ENCODE assay signal across 8 cellular contexts in the genomic region with DNA sequence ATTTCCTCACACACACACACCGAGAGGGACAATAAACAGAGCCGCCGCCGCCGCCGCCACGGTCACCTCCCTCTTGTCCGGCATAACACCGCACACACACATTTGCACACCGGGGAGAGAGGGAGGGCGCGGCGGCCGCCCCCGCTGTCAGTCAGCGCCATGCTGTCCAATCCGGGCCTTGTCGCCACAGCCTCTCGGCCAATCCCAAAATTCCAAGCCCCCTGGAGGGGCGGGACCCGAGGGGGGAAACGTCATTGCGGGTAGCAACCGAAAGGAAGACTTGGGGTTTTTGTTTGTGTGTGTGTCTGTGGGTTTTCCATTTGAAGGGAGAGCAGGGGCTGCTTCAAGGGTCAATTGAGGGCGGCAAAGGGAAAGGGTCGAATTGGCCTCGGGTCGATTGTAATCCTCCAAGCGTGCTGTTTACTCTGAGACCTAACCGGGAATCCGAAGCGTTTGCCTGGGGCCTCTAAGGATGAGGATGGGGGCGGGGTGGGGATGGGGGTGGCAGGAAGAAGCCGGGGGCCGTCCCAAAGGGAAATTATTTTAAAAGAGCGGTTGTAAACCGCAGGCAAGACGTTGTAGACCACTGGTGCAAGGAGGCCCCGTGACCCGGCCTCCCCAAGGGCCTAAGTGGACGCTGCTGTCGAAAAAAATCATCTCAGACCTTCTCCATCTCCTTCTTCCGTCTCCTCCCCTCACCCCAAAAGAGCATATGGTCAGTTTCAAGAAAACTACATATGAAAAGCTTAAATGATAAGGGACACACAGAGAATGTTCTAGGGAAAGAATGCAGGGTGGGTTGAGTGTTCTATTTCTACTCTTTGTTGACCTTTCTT. TPM values are rescaled to one million over a fixed set of nuclear protein-coding genes. Genes with fewer than 3 reads are reported as not detected.
DNase-seq lines count a peak whose midpoint lies in the region; TF ChIP-seq lines count a peak whose summit lies in the region.

A gene with protein sequence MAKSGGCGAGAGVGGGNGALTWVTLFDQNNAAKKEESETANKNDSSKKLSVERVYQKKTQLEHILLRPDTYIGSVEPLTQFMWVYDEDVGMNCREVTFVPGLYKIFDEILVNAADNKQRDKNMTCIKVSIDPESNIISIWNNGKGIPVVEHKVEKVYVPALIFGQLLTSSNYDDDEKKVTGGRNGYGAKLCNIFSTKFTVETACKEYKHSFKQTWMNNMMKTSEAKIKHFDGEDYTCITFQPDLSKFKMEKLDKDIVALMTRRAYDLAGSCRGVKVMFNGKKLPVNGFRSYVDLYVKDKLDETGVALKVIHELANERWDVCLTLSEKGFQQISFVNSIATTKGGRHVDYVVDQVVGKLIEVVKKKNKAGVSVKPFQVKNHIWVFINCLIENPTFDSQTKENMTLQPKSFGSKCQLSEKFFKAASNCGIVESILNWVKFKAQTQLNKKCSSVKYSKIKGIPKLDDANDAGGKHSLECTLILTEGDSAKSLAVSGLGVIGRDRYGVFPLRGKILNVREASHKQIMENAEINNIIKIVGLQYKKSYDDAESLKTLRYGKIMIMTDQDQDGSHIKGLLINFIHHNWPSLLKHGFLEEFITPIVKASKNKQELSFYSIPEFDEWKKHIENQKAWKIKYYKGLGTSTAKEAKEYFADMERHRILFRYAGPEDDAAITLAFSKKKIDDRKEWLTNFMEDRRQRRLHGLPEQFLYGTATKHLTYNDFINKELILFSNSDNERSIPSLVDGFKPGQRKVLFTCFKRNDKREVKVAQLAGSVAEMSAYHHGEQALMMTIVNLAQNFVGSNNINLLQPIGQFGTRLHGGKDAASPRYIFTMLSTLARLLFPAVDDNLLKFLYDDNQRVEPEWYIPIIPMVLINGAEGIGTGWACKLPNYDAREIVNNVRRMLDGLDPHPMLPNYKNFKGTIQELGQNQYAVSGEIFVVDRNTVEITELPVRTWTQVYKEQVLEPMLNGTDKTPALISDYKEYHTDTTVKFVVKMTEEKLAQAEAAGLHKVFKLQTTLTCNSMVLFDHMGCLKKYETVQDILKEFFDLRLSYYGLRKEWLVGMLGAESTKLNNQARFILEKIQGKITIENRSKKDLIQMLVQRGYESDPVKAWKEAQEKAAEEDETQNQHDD (N-terminal part only) (minus strand): TSS at position 98 of the 836 bp plus-strand sequence. CDS start 610 bp downstream, outside the sequence.

- peak within 1 kb of the TSS; percentile 80 for H3K4me3 ChIP-seq in effector memory CD4-positive, alpha-beta T cell (ENCODE audit: insufficient read depth, low read depth, low read length, poor library complexity, severe bottlenecking)

- no peak for TF ChIP-seq CTCF in GM20000 (IDR thresholded peaks at IDR 0.05; ENCODE audit: extremely low read depth, missing control alignments)

- H3K9me3 ChIP-seq in effector memory CD4-positive, alpha-beta T cell (ENCODE audit: control insufficient read depth, low read length) = no peaks in the 10 kb centered on the region

- H3K27ac ChIP-seq in effector memory CD4-positive, alpha-beta T cell (ENCODE audit: insufficient read depth, low read length, poor library complexity, severe bottlenecking) = peak within 1 kb of the TSS; percentile 93

- H3K27me3 ChIP-seq in effector memory CD4-positive, alpha-beta T cell (replicated peaks; ENCODE audit: control insufficient read depth, insufficient read depth, low read length, poor library complexity, severe bottlenecking) = no peaks in the 10 kb centered on the region

- H3K36me3 ChIP-seq in effector memory CD4-positive, alpha-beta T cell (ENCODE audit: control insufficient read depth, insufficient read depth, low read length) = no peaks in the 10 kb centered on the region

- peaks cover 9% of the 10 kb centered on the region for H3K4me1 ChIP-seq in effector memory CD4-positive, alpha-beta T cell (ENCODE audit: control insufficient read depth, insufficient read depth, low read length, poor library complexity, severe bottlenecking)

- DNase-seq in CMK (ENCODE audit: low read depth) = peak; percentile 88
- peak; percentile 96 for DNase-seq in GM20000 (ENCODE audit: low spot score)
- peak; percentile 82 for DNase-seq in HT-29 (ENCODE audit: low spot score)
- peak; percentile 93 to 95 for DNase-seq in NOMO-1 (lab: John Stamatoyannopoulos, UW; ENCODE audit: unreplicated experiment in 2 of 2)
- DNase-seq in activated CD8-positive, alpha-beta memory T cell treated with anti-CD3 and anti-CD28 coated beads for 4 hours (ENCODE audit: low read depth in 2 of 2) = peak; percentile 87 to 90
- DNase-seq in effector memory CD4-positive, alpha-beta T cell = peak; percentile 87 to 93 (median 92)
- peak; percentile 97 to 98 for DNase-seq in lung microvascular endothelial cell (ENCODE audit: low read depth in 2 of 2)
- peak; percentile 87 to 92 (median 88) for DNase-seq in stimulated activated CD4-positive, alpha-beta T cell treated with anti-CD3 and anti-CD28 coated beads, TNF-alpha, amount 100 ng/mL, for 48 hours (ENCODE audit: low read depth in 3 of 3)

RNA-seq across cellular contexts. Expression of the gene that starts here (rescaled TPM):
- total RNA-seq in HT-29 (2014; rRNA removed; shearing (Covaris generic)) = 17.6 and 18.8 TPM in 2 replicates
- 52.2 and 63.4 TPM in 2 replicates for total RNA-seq in lung microvascular endothelial cell

Comparison
In these comparisons a context has a peak if more than half of its experiments do, and no peak if none do; other contexts are left out.
1. Peak in every context shown above with its lines: DNase-seq, H3K4me3 ChIP-seq and H3K27ac ChIP-seq.